13 cellular contexts compared by ENCODE assay signal in genomic region chr22:37487129-37487528, GRCh38. TPM values are rescaled to one million over a fixed set of nuclear protein-coding genes. Genes with fewer than 3 reads are reported as not detected.
DNase-seq lines count a peak whose midpoint lies in the region; ATAC-seq, FAIRE-seq and TF ChIP-seq lines count a peak whose summit lies in the region.
"Had no signal": no experiment of that assay in that cellular context is flagged by ENCODE, and none has a peak within 500 bp of the region (broad histone marks: within the 10 kb centered on the region; RNA-seq: fewer than 3 reads in every experiment).

No MANE protein-coding gene starts in this region.

- peak overlapping the region in 7 of 10 donors; percentile 68 to 97 (median 86) for H3K27ac ChIP-seq in heart right ventricle
- peak overlapping the region; percentile 1 for H3K27ac ChIP-seq in RWPE2 (ENCODE audit: poor library complexity, severe bottlenecking)
- H3K27ac ChIP-seq in H1 (ENCODE audit: low read depth, low read length), result no peak overlapping the region
- H3K27ac ChIP-seq: prostate gland had no signal

- intact Hi-C loops in heart right ventricle (cut with DNase I), result loop anchor here in 1 of 10 donors (2.0 kb wide), 1 partner anchor 14 kb away; no protein-coding TSS in a partner anchor
- intact Hi-C loops in left ventricle myocardium superior (cut with micrococcal nuclease), result no loop called here

- H3K4me3 ChIP-seq in heart right ventricle (no peak overlapping the region), RWPE2 (ENCODE audit: severe bottlenecking) (no peak overlapping the region), H1 (ENCODE audit: extremely low read depth in 1 of 4, insufficient read depth in 2 of 4, low read depth in 3 of 4, low read length in 4 of 4) (no peak overlapping the region)

- H2BK5ac ChIP-seq in H1 (ENCODE audit: low read depth, low read length), result peak overlapping the region; percentile 44; the same call in 1 of the 2 replicates

- peaks cover 12 to 29% of the 10 kb centered on the region in 2 donors for H3K36me3 Mint-ChIP-seq in stimulated activated naive B cell treated with anti-CD40 and anti-IgM and Interleukin-4, amounts not matched to agents 10 μg/mL and 1 μg/mL and 100 μg/mL, for 72 hours

- no peak overlapping the region for H3K23ac ChIP-seq in H1 (ENCODE audit: insufficient read length)

- FAIRE-seq in H1 (lab: Jason Lieb, UNC), result no peak

- 0 out of 2 replicates have a peak overlapping the region, but pooled peaks have one; percentile 39 for H2AK5ac ChIP-seq in H1 (ENCODE audit: low read depth, low read length)

- H4K5ac ChIP-seq in H1 (ENCODE audit: insufficient read length, low read depth, low read length), result no peak overlapping the region

- H4K91ac ChIP-seq in H1 (replicated peaks; ENCODE audit: insufficient read length, low read length), result peak overlapping the region; percentile 66

- H3K9me3 ChIP-seq in heart right ventricle, result no peaks in the 10 kb centered on the region
- H3K9me3 ChIP-seq in RWPE2 (ENCODE audit: severe bottlenecking), result no peaks in the 10 kb centered on the region
- H3K9me3 ChIP-seq in H1 (ENCODE audit: insufficient read depth in 2 of 2, low read depth in 1 of 2, low read length in 1 of 2), result no peaks in the 10 kb centered on the region
- H3K9me3 ChIP-seq: prostate gland had no signal

- H4K8ac ChIP-seq in H1 (ENCODE audit: extremely low read depth, insufficient read depth, low read length), result peak overlapping the region; percentile 82; the same call in 1 of the 2 replicates

- POLR2A ChIA-PET in H1 (lab: Charles Lee; ENCODE audit: partially characterized antibody), result interaction anchor here (0.8 to 2.0 kb wide), 4 partner anchors 10 to 228 kb away, joined by 3 to 6 read pairs (median 4); no protein-coding TSS in a partner anchor

- H3K4me3 Mint-ChIP-seq in stimulated activated naive B cell treated with anti-CD40 and anti-IgM and Interleukin-4, amounts not matched to agents 10 μg/mL and 1 μg/mL and 100 μg/mL, for 72 hours, result peak overlapping the region; percentile 88 to 99

- H2AFZ ChIP-seq in H1 (ENCODE audit: low read length), result no peak overlapping the region

- TF ChIP-seq RAD21 in H1 (IDR thresholded peaks at IDR 0.05 in 1 of 2, conservative IDR thresholded peaks at IDR 0.05 in 1 of 2; ENCODE audit: low read depth in 2 of 2, low read length in 2 of 2), result no peak

- H3K79me2 ChIP-seq in H1 (ENCODE audit: control insufficient read depth in 1 of 2, insufficient read depth in 2 of 2, low read length in 2 of 2), result no peaks in the 10 kb centered on the region

- peak overlapping the region in 1 of 2 experiments; percentile 51; a peak in 1 of 4 replicates for H3K4me2 ChIP-seq in H1 (ENCODE audit: insufficient read depth in 1 of 2, low read depth in 2 of 2, low read length in 2 of 2)

- peak overlapping the region; percentile 62 for H3K27ac Mint-ChIP-seq in stimulated activated naive B cell treated with anti-CD40 and anti-IgM and Interleukin-4, amounts not matched to agents 10 μg/mL and 1 μg/mL and 100 μg/mL, for 72 hours

- ATAC-seq in heart right ventricle (no peak), left ventricle myocardium superior (no peak), RWPE2 (ENCODE audit: low read depth) (no peak), HG03442 (IDR thresholded peaks at IDR 0.05; ENCODE audit: unreplicated experiment) (no peak)
- no peak for ATAC-seq in stimulated activated naive B cell treated with anti-CD40 and anti-IgM and Interleukin-4, amounts not matched to agents 10 μg/mL and 1 μg/mL and 100 μg/mL, for 72 hours (replicated peaks)

- H3K4ac ChIP-seq in H1 (replicated peaks; ENCODE audit: insufficient read length, low read depth, low read length), result peak overlapping the region; percentile 21

- H2BK20ac ChIP-seq in H1 (ENCODE audit: low read length), result 0 out of 2 replicates have a peak overlapping the region, but pooled peaks have one; percentile 48

- H3K4me1 ChIP-seq in heart right ventricle, result peaks cover 0 to 44% (median 33%) of the 10 kb centered on the region in 9 donors
- no peaks in the 10 kb centered on the region for H3K4me1 ChIP-seq in RWPE2 (ENCODE audit: insufficient read depth, poor library complexity, severe bottlenecking)
- peaks cover 0 to 32% (median 21%) of the 10 kb centered on the region in 4 experiments; a peak in 6 of 7 replicates for H3K4me1 ChIP-seq in H1 (replicated peaks in 1 of 4; ENCODE audit: control insufficient read depth in 3 of 4, insufficient read depth in 4 of 4, low read length in 3 of 4)

- no peak overlapping the region; the same call in 1 of the 2 replicates for H2BK15ac ChIP-seq in H1 (ENCODE audit: low read length)

- H3K79me1 ChIP-seq in H1 (ENCODE audit: low read depth, low read length), result no peaks in the 10 kb centered on the region

- no peak for TF ChIP-seq POLR2A in H1 (IDR thresholded peaks at IDR 0.05; ENCODE audit: control extremely low read depth in 1 of 2, low read depth in 2 of 2, low read length in 2 of 2)

- no peak for TF ChIP-seq CTCF in heart right ventricle (IDR thresholded peaks at IDR 0.05)
- no peak for TF ChIP-seq CTCF in RWPE2 (IDR thresholded peaks at IDR 0.05; ENCODE audit: poor library complexity, severe bottlenecking)
- TF ChIP-seq CTCF in H1 (IDR thresholded peaks at IDR 0.05; ENCODE audit: control extremely low read depth in 1 of 3, insufficient read depth in 1 of 3, low read depth in 1 of 3, low read length in 3 of 3), result no peak

- H3K27me3 Mint-ChIP-seq in stimulated activated naive B cell treated with anti-CD40 and anti-IgM and Interleukin-4, amounts not matched to agents 10 μg/mL and 1 μg/mL and 100 μg/mL, for 72 hours, result no peaks in the 10 kb centered on the region

- H3K36me3 ChIP-seq in heart right ventricle, result peaks cover 0 to 28% (median 0%) of the 10 kb centered on the region in 9 donors
- peaks cover 21% of the 10 kb centered on the region for H3K36me3 ChIP-seq in RWPE2 (ENCODE audit: low read depth)
- H3K36me3 ChIP-seq in H1 (ENCODE audit: control insufficient read depth in 2 of 4, insufficient read depth in 4 of 4, low read length in 3 of 4), result no peaks in the 10 kb centered on the region
- H3K36me3 ChIP-seq: prostate gland had no signal

- H3K9ac ChIP-seq in H1 (replicated peaks in 1 of 4; ENCODE audit: extremely low read depth in 1 of 4, low read depth in 3 of 4, low read length in 3 of 4), result no peak overlapping the region

- H3K27me3 ChIP-seq in heart right ventricle, result peaks cover 0 to 21% (median 0%) of the 10 kb centered on the region in 7 donors
- no peaks in the 10 kb centered on the region for H3K27me3 ChIP-seq in RWPE2 (ENCODE audit: insufficient read depth, poor library complexity, severe bottlenecking)
- H3K27me3 ChIP-seq in H1 (replicated peaks in 1 of 4; ENCODE audit: control insufficient read depth in 3 of 4, extremely low read depth in 1 of 4, insufficient read depth in 3 of 4, low read length in 3 of 4), result peaks cover 0 to 4% (median 0%) of the 10 kb centered on the region in 4 experiments; a peak in 1 of 7 replicates

- no peaks in the 10 kb centered on the region for H3K23me2 ChIP-seq in H1 (ENCODE audit: low read depth, low read length)

- DNase-seq in heart right ventricle, result no peak
- no peak for DNase-seq in left ventricle myocardium superior
- DNase-seq in RWPE2 (ENCODE audit: low spot score), result no peak
- DNase-seq in H1 (ENCODE audit: low read depth in 1 of 2, low spot score in 2 of 2), result no peak
- DNase-seq in stimulated activated naive B cell treated with anti-CD40 and anti-IgM and Interleukin-4, amounts not matched to agents 10 μg/mL and 1 μg/mL and 100 μg/mL, for 72 hours, result no peak
- DNase-seq in SW480 (ENCODE audit: low spot score), result no peak
- DNase-seq in germinal center (ENCODE audit: low spot score), result no peak
- DNase-seq: NCI-H1694 treated with DMSO at 0.1 percent for 48 hours; NCI-H69; stimulated activated CD4-positive, alpha-beta T cell treated with anti-CD3 and anti-CD28 coated beads, Interleukin-1b, Interleukin-23, amount 100 ng/mL, for 48 hours had no signal

- no peak for TF ChIP-seq EP300 in H1 (IDR thresholded peaks at IDR 0.05; ENCODE audit: borderline replicate concordance in 1 of 2, low read depth in 2 of 2, low read length in 2 of 2)

- no peaks in the 10 kb centered on the region for H3K9me3 Mint-ChIP-seq in stimulated activated naive B cell treated with anti-CD40 and anti-IgM and Interleukin-4, amounts not matched to agents 10 μg/mL and 1 μg/mL and 100 μg/mL, for 72 hours

- H3K4me1 Mint-ChIP-seq in stimulated activated naive B cell treated with anti-CD40 and anti-IgM and Interleukin-4, amounts not matched to agents 10 μg/mL and 1 μg/mL and 100 μg/mL, for 72 hours, result peaks cover 39 to 44% of the 10 kb centered on the region in 2 donors

- no peak overlapping the region for H3K56ac ChIP-seq in H1 (replicated peaks; ENCODE audit: insufficient read length, low read depth, low read length)

- H3K18ac ChIP-seq in H1 (ENCODE audit: extremely low read depth, low read length), result no peak overlapping the region

- no peak overlapping the region for H3K14ac ChIP-seq in H1 (ENCODE audit: insufficient read length)

- CTCF ChIA-PET in H1 (lab: Charles Lee; ENCODE audit: partially characterized antibody), result interaction anchor here (0.6 to 21.5 kb wide), 14 partner anchors 9 to 1345 kb away, joined by 3 to 312 read pairs (median 4); no protein-coding TSS in a partner anchor

- 79 to 86% methylated on average over 10 of the region's 10 CpGs for WGBS in heart right ventricle, 2 donors
- 78% methylated on average over 10 of the region's 10 CpGs; no CpG with 5 or more reads in 1 of the 2 experiments for WGBS in H1 (ENCODE audit: extremely low coverage in 1 of 2, insufficient coverage in 1 of 2, insufficient read length in 1 of 2, insufficient replicate concordance in 2 of 2, low coverage in 1 of 2, low lambda C conversion rate in 2 of 2, missing lambda C conversion rate in 1 of 2), 2 experiments

- H2BK120ac ChIP-seq in H1 (replicated peaks; ENCODE audit: low read depth, low read length), result no peak overlapping the region

- H4K20me1 ChIP-seq in H1 (replicated peaks in 1 of 2; ENCODE audit: control insufficient read depth in 1 of 2, insufficient read depth in 2 of 2, low read length in 2 of 2), result no peaks in the 10 kb centered on the region

- peak overlapping the region; percentile 84; the same call in 1 of the 2 replicates for H2BK12ac ChIP-seq in H1 (ENCODE audit: low read depth, low read length)

RNA-seq across cellular contexts. Expression of gene MFNG, which starts 0.9 kb away (rescaled TPM):
- total RNA-seq in heart right ventricle (10 to 100 TPM in 4 of 10 donors, 1 to 10 TPM in 6; 5.1 to 19.4 (median 8.5) TPM), left ventricle myocardium superior (13.9 TPM)
- polyA plus RNA-seq in heart right ventricle (10 to 100 TPM in 1 of 2 donors, 1 to 10 TPM in 1; 8.9 to 15.8 TPM), H1 (2011; rRNA removed) (5.5 and 8.0 TPM in 2 replicates)
- 1.7 and 1.8 TPM in 2 replicates for total RNA-seq in H1 (2021; fragmentation: NEBNext Ultra II Directional; extraction: Animal tissue kit (Norgen Biotek cat#: 25700))
- polyA plus RNA-seq in H1 (2011; cell fraction: cytosol; rRNA removed), result 5.4 TPM
- 11.5 TPM for polyA plus RNA-seq in H1 (2011; cell fraction: nucleus; rRNA removed)
- polyA plus RNA-seq in H1 (2012, experiment 1 of 2), result 1.7 to 3.1 TPM (median 2.6 TPM) in 4 replicates
- 1.5 TPM for polyA plus RNA-seq in H1 (2012, experiment 2 of 2)
- polyA plus RNA-seq in H1 (2013, experiment 1 of 2), result 2.4 TPM
- 2.8 TPM for polyA plus RNA-seq in H1 (2013, experiment 2 of 2)
- polyA minus RNA-seq in H1 (2011; rRNA and poly(A)+ RNA removed), result 1.3 and 1.6 TPM in 2 replicates
- 6.8 TPM for polyA minus RNA-seq in H1 (2011; cell fraction: cytosol; rRNA and poly(A)+ RNA removed)
- 4.9 TPM for polyA minus RNA-seq in H1 (2011; cell fraction: nucleus; rRNA and poly(A)+ RNA removed)
- total RNA-seq: fibroblast of lung had no signal

RNA-seq across cellular contexts. Expression of gene CARD10, which starts 32.1 kb away (rescaled TPM):
- total RNA-seq in heart right ventricle (10 to 100 TPM in 3 of 10 donors, 1 to 10 TPM in 7; 7.4 to 12.9 (median 8.5) TPM), left ventricle myocardium superior (10.0 TPM)
- polyA plus RNA-seq in heart right ventricle (10 to 100 TPM; 14.0 to 14.8 TPM), H1 (2011; rRNA removed) (13.5 and 17.4 TPM in 2 replicates)
- 14.4 and 14.6 TPM in 2 replicates for total RNA-seq in H1 (2021; fragmentation: NEBNext Ultra II Directional; extraction: Animal tissue kit (Norgen Biotek cat#: 25700))
- polyA plus RNA-seq in H1 (2011; cell fraction: cytosol; rRNA removed), result 11.2 TPM
- 23.7 TPM for polyA plus RNA-seq in H1 (2011; cell fraction: nucleus; rRNA removed)
- 7.9 to 13.1 TPM (median 11.6 TPM) in 4 replicates for polyA plus RNA-seq in H1 (2012, experiment 1 of 2)
- polyA plus RNA-seq in H1 (2012, experiment 2 of 2), result 11.4 TPM
- 9.2 TPM for polyA plus RNA-seq in H1 (2013, experiment 1 of 2)
- polyA plus RNA-seq in H1 (2013, experiment 2 of 2), result 9.2 TPM
- polyA minus RNA-seq in H1 (2011; rRNA and poly(A)+ RNA removed), result 6.8 and 7.5 TPM in 2 replicates
- 11.4 TPM for polyA minus RNA-seq in H1 (2011; cell fraction: cytosol; rRNA and poly(A)+ RNA removed)
- polyA minus RNA-seq in H1 (2011; cell fraction: nucleus; rRNA and poly(A)+ RNA removed), result 5.0 TPM

RNA-seq across cellular contexts. Expression of gene ELFN2, which starts 59.9 kb away (rescaled TPM):
- total RNA-seq in heart right ventricle (under 1 TPM in 6 of 10 donors, not detected in 4; 0.04 to 0.21 (median 0.05) TPM), left ventricle myocardium superior (0.05 TPM)
- polyA plus RNA-seq in heart right ventricle (under 1 TPM; under 0.01 to 0.01 TPM), H1 (2011; rRNA removed) (0.88 and 1.3 TPM in 2 replicates)
- 0.63 and 0.88 TPM in 2 replicates for total RNA-seq in H1 (2021; fragmentation: NEBNext Ultra II Directional; extraction: Animal tissue kit (Norgen Biotek cat#: 25700))
- polyA plus RNA-seq in H1 (2011; cell fraction: cytosol; rRNA removed), result 0.70 TPM
- polyA plus RNA-seq in H1 (2011; cell fraction: nucleus; rRNA removed), result 2.5 TPM
- polyA plus RNA-seq in H1 (2012, experiment 1 of 2), result 0.71 to 1.4 TPM (median 0.83 TPM) in 4 replicates
- 0.37 TPM for polyA plus RNA-seq in H1 (2012, experiment 2 of 2)
- polyA plus RNA-seq in H1 (2013, experiment 1 of 2), result 0.41 TPM
- 0.35 TPM for polyA plus RNA-seq in H1 (2013, experiment 2 of 2)
- polyA minus RNA-seq in H1 (2011; rRNA and poly(A)+ RNA removed), result 0.50 and 0.54 TPM in 2 replicates
- 0.73 TPM for polyA minus RNA-seq in H1 (2011; cell fraction: cytosol; rRNA and poly(A)+ RNA removed)
- polyA minus RNA-seq in H1 (2011; cell fraction: nucleus; rRNA and poly(A)+ RNA removed), result 0.40 TPM
